Comparison of ENCODE assay signal across 1 cellular context in genomic region chr2:48183991-48184390, GRCh38.
TF ChIP-seq lines count a peak whose summit lies in the region.

No MANE protein-coding gene starts in this region.

TF ChIP-seq in SK-N-SH, 30 proteins besides CTCF, POLR2A, EP300 and RAD21 (continued from another document):
- TF ChIP-seq REST (IDR thresholded peaks at IDR 0.05; ENCODE audit: low read depth, low read length) (no peak), MXI1 (IDR thresholded peaks at IDR 0.05; ENCODE audit: low read depth, low read length) (no peak)
